ENCODE assay signal across 22 cellular contexts in the genomic region with DNA sequence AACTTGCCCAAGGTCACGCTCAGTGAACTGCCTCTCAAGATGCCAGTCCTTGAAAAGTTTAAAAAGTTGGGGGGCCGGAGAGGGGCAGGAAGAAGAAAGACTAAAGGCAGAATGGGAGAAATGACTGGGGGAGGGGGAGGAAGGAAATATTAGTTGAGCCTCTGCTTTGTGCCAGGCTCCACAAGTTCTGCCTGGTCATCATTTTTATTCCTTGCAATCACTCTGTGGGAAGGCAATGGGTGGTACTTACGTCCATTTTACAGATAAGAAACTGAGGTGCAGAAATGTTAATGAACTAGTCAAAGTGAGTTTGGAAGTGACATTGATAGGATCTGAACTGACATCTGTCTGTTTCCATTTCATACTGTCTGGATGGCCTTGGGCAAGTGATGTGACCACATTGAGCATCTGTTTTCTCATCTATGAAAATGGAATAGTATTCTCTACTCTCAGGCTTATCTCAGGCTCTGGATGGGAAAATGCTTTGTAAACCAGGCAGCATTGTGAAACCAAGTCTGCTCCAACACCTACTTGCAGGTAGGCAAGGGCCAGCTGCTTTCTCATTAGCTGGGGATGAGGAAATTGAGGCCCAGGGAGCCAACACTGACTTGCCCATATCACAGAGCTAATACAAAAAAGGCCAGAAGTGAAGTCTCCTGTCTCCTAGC. TPM values are rescaled to one million over a fixed set of nuclear protein-coding genes. Genes with fewer than 3 reads are reported as not detected.
DNase-seq lines count a peak whose midpoint lies in the region; ATAC-seq, FAIRE-seq and TF ChIP-seq lines count a peak whose summit lies in the region.
"Had no signal": no experiment of that assay in that cellular context is flagged by ENCODE, and none has a peak within 500 bp of the region (broad histone marks: within the 10 kb centered on the region; RNA-seq: fewer than 3 reads in every experiment).

No MANE protein-coding gene starts in this region.

- H3K79me2 ChIP-seq in K562 (ENCODE audit: control insufficient read depth, insufficient read depth, low read length), result no peaks in the 10 kb centered on the region

- TF ChIP-seq CTCF in IMR-90 (conservative IDR thresholded peaks at IDR 0.05; ENCODE audit: low read depth, low read length) (no peak), K562 (IDR thresholded peaks at IDR 0.05 in 2 of 3, conservative IDR thresholded peaks at IDR 0.05 in 1 of 3; ENCODE audit: insufficient read depth in 2 of 3, low read depth in 1 of 3, low read length in 3 of 3) (no peak)

- H2AFZ ChIP-seq in IMR-90 (replicated peaks; ENCODE audit: low read length, poor library complexity), result no peak overlapping the region
- H2AFZ ChIP-seq in K562 (ENCODE audit: low read depth, low read length), result no peak overlapping the region

- H3K9ac ChIP-seq in IMR-90 (ENCODE audit: low read depth, low read length) (no peak overlapping the region), K562 (ENCODE audit: insufficient read depth in 1 of 2, low read depth in 2 of 2, low read length in 2 of 2) (no peak overlapping the region)

- no peak overlapping the region for H2BK120ac ChIP-seq in IMR-90 (ENCODE audit: low read depth, low read length)

- no peak overlapping the region; the same call in 2 of the 3 replicates for H2BK15ac ChIP-seq in IMR-90 (ENCODE audit: low read depth, low read length)

- no peak overlapping the region for H2BK20ac ChIP-seq in IMR-90 (ENCODE audit: low read depth, low read length)

- no peak overlapping the region for H3K14ac ChIP-seq in IMR-90 (replicated peaks; ENCODE audit: low read depth, low read length)

- TF ChIP-seq POLR2A in IMR-90 (IDR thresholded peaks at IDR 0.05; ENCODE audit: low read depth, low read length) (no peak), K562 (conservative IDR thresholded peaks at IDR 0.05) (no peak)

- no peak overlapping the region for H4K91ac ChIP-seq in IMR-90 (ENCODE audit: insufficient read depth, low read depth, low read length)

- no peak for DNase-seq in T-helper 1 cell
- DNase-seq in IMR-90, result no peak
- no peak for DNase-seq in K562 (ENCODE audit: extremely low read depth in 1 of 4, low spot score in 3 of 4)
- DNase-seq: C1 segment of cervical spinal cord; Calu3; CD4-positive, alpha-beta memory T cell; COR-L47; DMS53; DMS79 treated with DMSO at 0.1 percent for 48 hours; GF-D8; GOT3; HFFc6 had no signal

- H2BK5ac ChIP-seq in IMR-90 (ENCODE audit: low read depth, low read length, poor library complexity, severe bottlenecking), result no peak overlapping the region

- no peaks in the 10 kb centered on the region for H3K79me1 ChIP-seq in IMR-90 (ENCODE audit: low read depth in 1 of 2, low read length in 2 of 2)

- TF ChIP-seq RAD21 in IMR-90 (IDR thresholded peaks at IDR 0.05; ENCODE audit: low read length) (no peak), K562 (CRISPR knock-in tag; conservative IDR thresholded peaks at IDR 0.05 in 1 of 2, IDR thresholded peaks at IDR 0.05 in 1 of 2) (no peak)

- H3K4me1 ChIP-seq in IMR-90 (ENCODE audit: control insufficient read depth, insufficient read depth, low read length), result peaks cover 2% of the 10 kb centered on the region; the same call in 1 of the 2 replicates
- H3K4me1 ChIP-seq in K562 (replicated peaks in 1 of 2; ENCODE audit: control insufficient read depth in 2 of 2, insufficient read depth in 2 of 2, low read length in 2 of 2), result no peaks in the 10 kb centered on the region
- H3K4me1 ChIP-seq: HAP-1 had no signal

- no peak overlapping the region for H4K5ac ChIP-seq in IMR-90 (ENCODE audit: low read depth, low read length)

- ATAC-seq in IMR-90 (ENCODE audit: low read depth), result no peak
- ATAC-seq in K562, result no peak
- ATAC-seq in GM19351 (IDR thresholded peaks at IDR 0.05; ENCODE audit: unreplicated experiment), result no peak
- no peak for ATAC-seq in HG02798 (IDR thresholded peaks at IDR 0.05; ENCODE audit: poor library complexity, unreplicated experiment)

- no peak overlapping the region for H4K8ac ChIP-seq in IMR-90 (ENCODE audit: low read depth in 2 of 2, low read length in 2 of 2)

- H3K9me3 ChIP-seq in IMR-90 (ENCODE audit: control insufficient read depth, insufficient read depth, low read length) (no peaks in the 10 kb centered on the region), K562 (replicated peaks; ENCODE audit: control insufficient read depth, insufficient read depth, low read depth, low read length) (no peaks in the 10 kb centered on the region)
- H3K9me3 ChIP-seq: HAP-1 had no signal

- H3K27ac ChIP-seq in IMR-90 (ENCODE audit: insufficient read depth, low read length) (no peak overlapping the region), K562 (ENCODE audit: extremely low read depth, low read depth, low read length) (no peak overlapping the region)
- H3K27ac ChIP-seq: 22Rv1 had no signal

- H3K36me3 Mint-ChIP-seq in T-helper 1 cell treated with Interleukin-12 subunit alpha and Interleukin-12 subunit beta and Interleukin-4 antibody, amounts not matched to agents 30 μg/mL and 1 μg/mL, for 36 hours (ENCODE audit: low read depth), result no peaks in the 10 kb centered on the region
- H3K36me3 Mint-ChIP-seq: CD4-positive, alpha-beta memory T cell had no signal

- FAIRE-seq in K562 (lab: Jason Lieb, UNC), result no peak
- FAIRE-seq: A204.1, GM12891, GM18507, H54 had no signal

- no peak overlapping the region for H3K4ac ChIP-seq in IMR-90 (ENCODE audit: low read depth, low read length)

- no peak for TF ChIP-seq EP300 in K562 (IDR thresholded peaks at IDR 0.05; ENCODE audit: low read length)

- H3K4me3 Mint-ChIP-seq in T-helper 1 cell treated with Interleukin-12 subunit alpha and Interleukin-12 subunit beta and Interleukin-4 antibody, amounts not matched to agents 30 μg/mL and 1 μg/mL, for 36 hours, result no peak overlapping the region
- H3K4me3 Mint-ChIP-seq: CD4-positive, alpha-beta memory T cell; HFFc6 had no signal

- no peak overlapping the region for H3K18ac ChIP-seq in IMR-90 (ENCODE audit: low read depth, low read length)

- no peak overlapping the region for H3K23ac ChIP-seq in IMR-90 (ENCODE audit: low read depth, low read length)

- no peaks in the 10 kb centered on the region for H3K9me3 Mint-ChIP-seq in T-helper 1 cell treated with Interleukin-12 subunit alpha and Interleukin-12 subunit beta and Interleukin-4 antibody, amounts not matched to agents 30 μg/mL and 1 μg/mL, for 36 hours
- H3K9me3 Mint-ChIP-seq: CD4-positive, alpha-beta memory T cell had no signal

- CTCF ChIA-PET in IMR-90 (lab: Yijun Ruan, JAX), result no interaction called here
- CTCF ChIA-PET in K562 (lab: Yijun Ruan, JAX; ENCODE audit: low intra/inter-chr PET ratio), result no interaction called here

- H3K27me3 ChIP-seq in IMR-90 (ENCODE audit: control insufficient read depth, insufficient read depth, low read length) (no peaks in the 10 kb centered on the region), K562 (ENCODE audit: control insufficient read depth in 2 of 2, insufficient read depth in 2 of 2, low read length in 2 of 2) (0 out of 5 replicates have a peak, but pooled peaks cover 0 to 7% of the 10 kb centered on the region in 2 experiments)

- no peaks in the 10 kb centered on the region for H3K36me3 ChIP-seq in IMR-90 (ENCODE audit: control insufficient read depth, insufficient read depth, low read length)
- no peaks in the 10 kb centered on the region for H3K36me3 ChIP-seq in K562 (ENCODE audit: control insufficient read depth, insufficient read depth, low read length)
- H3K36me3 ChIP-seq: HAP-1 had no signal

- POLR2A ChIA-PET in IMR-90 (lab: Charles Lee; ENCODE audit: unreplicated experiment) (no interaction called here), K562 (lab: Yijun Ruan, JAX) (no interaction called here)

- in situ Hi-C loops in IMR-90 (cut with MboI; ENCODE audit: low sequenced_read_pairs), result no loop called here
- in situ Hi-C loops in K562 (cut with MboI), result no loop called here

- H3K4me3 ChIP-seq in IMR-90 (ENCODE audit: insufficient read depth, low read depth, low read length) (no peak overlapping the region), K562 (no peak overlapping the region)
- H3K4me3 ChIP-seq: HAP-1 had no signal

- no CpG with 5 or more reads among the region's 3 CpGs for WGBS in IMR-90 (ENCODE audit: extremely low coverage in 2 of 2, insufficient read length in 1 of 2), 2 experiments
- WGBS in K562 (ENCODE audit: insufficient coverage, low coverage, missing lambda C conversion rate), result 0% methylated on average over 3 of the region's 3 CpGs

- intact Hi-C loops in IMR-90 (cut with micrococcal nuclease), result no loop called here
- intact Hi-C loops in K562 (cut with micrococcal nuclease), result no loop called here

- no peak overlapping the region for H2AK5ac ChIP-seq in IMR-90 (ENCODE audit: low read depth, low read length)

- no peaks in the 10 kb centered on the region for H3K4me1 Mint-ChIP-seq in T-helper 1 cell treated with Interleukin-12 subunit alpha and Interleukin-12 subunit beta and Interleukin-4 antibody, amounts not matched to agents 30 μg/mL and 1 μg/mL, for 36 hours (ENCODE audit: low read depth)
- H3K4me1 Mint-ChIP-seq: CD4-positive, alpha-beta memory T cell had no signal

- H3K27ac Mint-ChIP-seq in T-helper 1 cell treated with Interleukin-12 subunit alpha and Interleukin-12 subunit beta and Interleukin-4 antibody, amounts not matched to agents 30 μg/mL and 1 μg/mL, for 36 hours, result peak overlapping the region; percentile 16
- H3K27ac Mint-ChIP-seq: CD4-positive, alpha-beta memory T cell; HFFc6 had no signal

- no peaks in the 10 kb centered on the region for H3K27me3 Mint-ChIP-seq in T-helper 1 cell treated with Interleukin-12 subunit alpha and Interleukin-12 subunit beta and Interleukin-4 antibody, amounts not matched to agents 30 μg/mL and 1 μg/mL, for 36 hours (ENCODE audit: low read depth)

- dilution Hi-C loops in IMR-90 (cut with HindIII; ENCODE audit: low sequenced_read_pairs, unreplicated experiment), result no loop called here

- H3K4me2 ChIP-seq in IMR-90 (ENCODE audit: low read depth, low read length) (no peak overlapping the region), K562 (ENCODE audit: insufficient read depth, low read length) (no peak overlapping the region)

- H3K9me1 ChIP-seq in IMR-90 (ENCODE audit: insufficient read depth, low read length), result no peaks in the 10 kb centered on the region
- no peaks in the 10 kb centered on the region for H3K9me1 ChIP-seq in K562 (ENCODE audit: control insufficient read depth, insufficient read depth, low read length)

- no peak overlapping the region for H3K56ac ChIP-seq in IMR-90 (ENCODE audit: extremely low read depth, insufficient read depth, low read length)

- BruUV-seq in IMR-90 (replicated peaks; lab: Mats Ljungman, UMichigan) (no TSS peak), K562 (replicated peaks; lab: Mats Ljungman, UMichigan) (no TSS peak)

- H4K20me1 ChIP-seq in IMR-90 (ENCODE audit: insufficient read depth, low read length) (no peaks in the 10 kb centered on the region), K562 (replicated peaks; ENCODE audit: control insufficient read depth, insufficient read depth, low read length) (no peaks in the 10 kb centered on the region)

- no peak overlapping the region for H2AK9ac ChIP-seq in IMR-90 (replicated peaks; ENCODE audit: low read depth, low read length, poor library complexity)

RNA-seq across cellular contexts. Expression of a gene that starts 19.2 kb away (rescaled TPM):
- under 0.01 TPM in 1 of 2 replicates, not detected in the other for total RNA-seq in IMR-90 (2012; rRNA removed)
- 0.06 and 0.15 TPM in 2 replicates for polyA plus RNA-seq in IMR-90 (2012; rRNA removed)
- polyA plus RNA-seq in IMR-90 (2012; cell fraction: cytosol; rRNA removed), result 0.05 TPM in 1 of 2 replicates, not detected in the other
- 0.02 and 0.05 TPM in 2 replicates for polyA plus RNA-seq in IMR-90 (2012; cell fraction: nucleus; rRNA removed; ENCODE audit: low replicate concordance)
- total RNA-seq in K562 (2011; cell fraction: chromatin; rRNA removed; ENCODE audit: low replicate concordance), result not detected in 2 replicates
- total RNA-seq in K562 (2011; cell fraction: nucleolus; rRNA removed), result not detected in 2 replicates
- not detected in 2 replicates for total RNA-seq in K562 (2011; cell fraction: nucleoplasm; rRNA removed)
- total RNA-seq in K562 (2014; rRNA removed), result not detected in 2 replicates
- total RNA-seq in K562 (2014; rRNA removed; fragmentation: Illumina TruSeq; extraction: Trizol), result not detected in 2 replicates
- total RNA-seq in K562 (2015; rRNA removed; fragmentation: Illumina TruSeq; extraction: Trizol), result not detected in 2 replicates
- not detected in 2 replicates for total RNA-seq in K562 (2021)
- not detected in 2 replicates for polyA plus RNA-seq in K562 (2011; rRNA removed)
- polyA plus RNA-seq in K562 (2011; cell fraction: cytosol; rRNA removed), result not detected in 2 replicates
- not detected in 2 replicates for polyA plus RNA-seq in K562 (2011; cell fraction: nucleus; rRNA removed)
- not detected in 2 replicates for polyA plus RNA-seq in K562 (2012)
- not detected in 2 replicates for polyA plus RNA-seq in K562 (2014; fragmentation: Illumina TruSeq; extraction: Trizol)
- not detected for polyA plus RNA-seq in K562 (2014; fragmentation: Nextera tagmentation; extraction: Ambion mirVana)
- polyA plus RNA-seq in K562 (2014; rRNA removed), result not detected in 2 replicates
- not detected in 2 replicates for polyA minus RNA-seq in K562 (2011; rRNA and poly(A)+ RNA removed)
- polyA minus RNA-seq in K562 (2011; cell fraction: cytosol; rRNA and poly(A)+ RNA removed), result not detected in 2 replicates
- not detected in 2 replicates for polyA minus RNA-seq in K562 (2011; cell fraction: nucleus; rRNA and poly(A)+ RNA removed)
- total RNA-seq: Calu3; CD4-positive, alpha-beta memory T cell; G401; HFFc6 had no signal
- polyA plus RNA-seq: CD4-positive, alpha-beta memory T cell had no signal
